Comparison of ENCODE assay signal across 11 cellular contexts in the genomic region with DNA sequence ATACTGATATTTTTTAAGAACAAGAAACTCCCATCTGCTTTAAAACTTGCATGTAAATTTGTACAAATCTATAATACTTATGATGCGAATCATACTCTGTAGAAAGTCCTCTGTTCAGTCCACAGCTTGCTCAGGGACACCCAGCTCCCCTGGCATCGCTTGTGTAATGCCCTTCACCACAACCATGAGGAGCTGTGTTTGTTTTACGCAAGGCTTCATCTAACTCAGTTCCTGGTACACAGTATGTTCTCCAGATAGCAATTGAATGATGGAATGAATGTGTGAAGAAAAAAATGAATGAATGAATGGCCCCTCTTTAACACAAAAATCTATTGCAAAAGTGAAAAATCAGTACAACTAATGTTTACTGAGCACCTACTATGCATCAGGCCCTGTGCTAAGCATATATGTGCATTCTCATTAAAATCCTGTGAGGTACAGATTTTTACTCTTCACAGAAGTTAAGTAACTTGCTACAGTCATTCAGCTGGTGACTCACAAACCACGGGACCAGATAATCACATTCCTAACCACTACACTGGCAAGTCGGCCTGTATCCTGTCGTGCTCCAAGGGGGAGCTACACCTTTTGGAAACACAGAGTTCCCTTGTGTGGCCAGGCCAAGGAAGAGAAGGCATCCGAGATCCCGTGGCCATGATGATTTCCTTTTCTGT. TPM values are rescaled to one million over a fixed set of nuclear protein-coding genes. Genes with fewer than 3 reads are reported as not detected.
DNase-seq lines count a peak whose midpoint lies in the region; ATAC-seq and TF ChIP-seq lines count a peak whose summit lies in the region.
"Had no signal": no experiment of that assay in that cellular context is flagged by ENCODE, and none has a peak within 500 bp of the region (broad histone marks: within the 10 kb centered on the region; RNA-seq: fewer than 3 reads in every experiment).

No MANE protein-coding gene starts in this region.

- no peaks in the 10 kb centered on the region for H3K4me1 Mint-ChIP-seq in activated CD4-positive, alpha-beta T cell treated with anti-CD3 and anti-CD28 coated beads for 36 hours

- no peak for ATAC-seq in activated CD4-positive, alpha-beta T cell treated with anti-CD3 and anti-CD28 coated beads for 36 hours
- ATAC-seq in HG03025 (IDR thresholded peaks at IDR 0.05; ENCODE audit: low FRiP score, unreplicated experiment), result no peak
- no peak for ATAC-seq in HG03095 (IDR thresholded peaks at IDR 0.05; ENCODE audit: unreplicated experiment)

- intact Hi-C loops in activated CD4-positive, alpha-beta T cell treated with anti-CD3 and anti-CD28 coated beads for 36 hours (cut with DNase I, micrococcal nuclease), result loop anchor here in 1 of 2 experiments (1.0 to 10.0 kb wide), 2 partner anchors 137 to 371 kb away; no protein-coding TSS in a partner anchor

- no peak overlapping the region for H3K27ac Mint-ChIP-seq in activated CD4-positive, alpha-beta T cell treated with anti-CD3 and anti-CD28 coated beads for 36 hours

- no peaks in the 10 kb centered on the region for H3K36me3 Mint-ChIP-seq in activated CD4-positive, alpha-beta T cell treated with anti-CD3 and anti-CD28 coated beads for 36 hours (ENCODE audit: low read depth)

- H4K20me1 ChIP-seq in fibroblast of lung (ENCODE audit: control insufficient read depth, extremely low read depth, insufficient read depth, low read length), result no peaks in the 10 kb centered on the region

- no peak overlapping the region for H3K9ac ChIP-seq in fibroblast of lung (ENCODE audit: insufficient read depth, low read length)

- peaks cover 13% of the 10 kb centered on the region for H3K4me1 ChIP-seq in fibroblast of lung (ENCODE audit: control insufficient read depth, extremely low read depth, insufficient read depth, low read length)

- no peaks in the 10 kb centered on the region for H3K36me3 ChIP-seq in fibroblast of lung (ENCODE audit: control insufficient read depth, insufficient read depth, low read length)

- peak in 1 of 2 donors; percentile 6 for TF ChIP-seq CTCF in fibroblast of lung (conservative IDR thresholded peaks at IDR 0.05 in 1 of 2, IDR thresholded peaks at IDR 0.05 in 1 of 2; ENCODE audit: low read depth in 1 of 2, low read length in 2 of 2)
- TF ChIP-seq CTCF in retinal pigment epithelial cell (conservative IDR thresholded peaks at IDR 0.05; ENCODE audit: low read depth, low read length), result no peak

- CTCF ChIA-PET in activated CD4-positive, alpha-beta T cell treated with anti-CD3 and anti-CD28 coated beads for 36 hours (lab: Charles Lee), result interaction anchor here (0.6 to 2.1 kb wide), 3 partner anchors 136 to 703 kb away, joined by 4 to 11 read pairs (median 8); no protein-coding TSS in a partner anchor

- no peaks in the 10 kb centered on the region for H3K79me2 ChIP-seq in fibroblast of lung (ENCODE audit: control insufficient read depth, insufficient read depth, low read length)

- H3K27me3 Mint-ChIP-seq in activated CD4-positive, alpha-beta T cell treated with anti-CD3 and anti-CD28 coated beads for 36 hours, result peaks cover 7% of the 10 kb centered on the region

- H3K9me3 Mint-ChIP-seq in activated CD4-positive, alpha-beta T cell treated with anti-CD3 and anti-CD28 coated beads for 36 hours (ENCODE audit: low read depth), result no peaks in the 10 kb centered on the region

- H3K4me3 Mint-ChIP-seq in activated CD4-positive, alpha-beta T cell treated with anti-CD3 and anti-CD28 coated beads for 36 hours, result no peak overlapping the region

- H2AFZ ChIP-seq in fibroblast of lung (ENCODE audit: low read length), result peak overlapping the region; percentile 29

- POLR2A ChIA-PET in activated CD4-positive, alpha-beta T cell treated with anti-CD3 and anti-CD28 coated beads for 36 hours (lab: Charles Lee), result interaction anchor here (0.5 kb wide), 1 partner anchor 403 kb away, joined by 3 read pairs; no protein-coding TSS in a partner anchor

- in situ Hi-C loops in SK-MEL-5 (cut with HindIII; ENCODE audit: low pct_unique_long_range_greater_than_20kb, low sequenced_read_pairs), result no loop called here

- H3K27ac ChIP-seq in fibroblast of lung (ENCODE audit: insufficient read depth, low read length), result peak overlapping the region; percentile 68

- H3K4me2 ChIP-seq in fibroblast of lung (ENCODE audit: extremely low read depth, insufficient read depth, low read length), result peak overlapping the region; percentile 58

- H3K27me3 ChIP-seq in fibroblast of lung (ENCODE audit: control insufficient read depth, insufficient read depth, low read length), result no peaks in the 10 kb centered on the region

- H3K4me3 ChIP-seq in fibroblast of lung (replicated peaks in 1 of 4; ENCODE audit: control extremely low read depth in 1 of 4, insufficient read depth in 1 of 4, low read depth in 3 of 4, low read length in 4 of 4) (no peak overlapping the region), retinal pigment epithelial cell (ENCODE audit: low read length) (no peak overlapping the region)

- peak; percentile 17 for DNase-seq in activated CD4-positive, alpha-beta T cell treated with anti-CD3 and anti-CD28 coated beads for 36 hours
- DNase-seq in activated CD4-positive, alpha-beta T cell treated with anti-CD3 and anti-CD28 coated beads for 1 hour, result no peak
- DNase-seq in SK-MEL-5 (ENCODE audit: low read depth, low spot score) (peak; percentile 94), fibroblast of lung (ENCODE audit: low read depth in 2 of 2) (peak; percentile 92 to 97), retinal pigment epithelial cell (ENCODE audit: low read depth) (peak; percentile 94), GM19238 (ENCODE audit: insufficient read length, low spot score) (no peak)
- DNase-seq: activated CD8-positive, alpha-beta memory T cell treated with anti-CD3 and anti-CD28 coated beads for 24 hours; effector memory CD4-positive, alpha-beta T cell; stimulated activated naive CD4-positive, alpha-beta T cell treated with Interleukin-2 at 50 U/mL for 16 hours had no signal

- H3K9me3 ChIP-seq in fibroblast of lung (ENCODE audit: control insufficient read depth, insufficient read depth, low read depth, low read length), result no peaks in the 10 kb centered on the region

RNA-seq across cellular contexts. Expression of a gene that starts 58.7 kb away (rescaled TPM):
- not detected for total RNA-seq in activated CD4-positive, alpha-beta T cell treated with anti-CD3 and anti-CD28 coated beads for 36 hours
- total RNA-seq in SK-MEL-5 (2014; rRNA removed; shearing (Covaris generic)), result 3.4 and 4.2 TPM in 2 replicates
- polyA plus RNA-seq in SK-MEL-5 (2015; cell fraction: cytosol; rRNA removed), result 2.7 and 3.0 TPM in 2 replicates
- 1.8 and 3.0 TPM in 2 replicates for polyA plus RNA-seq in SK-MEL-5 (2015; cell fraction: nucleus; rRNA removed)
- total RNA-seq in fibroblast of lung, result 0.26 TPM in 1 of 2 replicates, not detected in the other
- 0.05 and 0.12 TPM in 2 replicates for polyA plus RNA-seq in fibroblast of lung
- 0.05 and 0.06 TPM in 2 replicates for polyA plus RNA-seq in fibroblast of lung (2012)
- polyA minus RNA-seq in fibroblast of lung (ENCODE audit: low replicate concordance), result not detected in 2 replicates

Comparison
In these comparisons a context has a peak if more than half of its experiments do, and no peak if none do; other contexts are left out.
1. DNase-seq: peak in activated CD4-positive, alpha-beta T cell treated with anti-CD3 and anti-CD28 coated beads for 36 hours (single experiment), SK-MEL-5 (single experiment), fibroblast of lung (2 of 2) and retinal pigment epithelial cell (single experiment); none in activated CD4-positive, alpha-beta T cell treated with anti-CD3 and anti-CD28 coated beads for 1 hour (single experiment) and GM19238 (single experiment).